Comparison of ENCODE assay signal across 8 cellular contexts in genomic region chr4:87150498-87151261, GRCh38.
DNase-seq lines count a peak whose midpoint lies in the region; ATAC-seq and TF ChIP-seq lines count a peak whose summit lies in the region.

No MANE protein-coding gene starts in this region.

- DNase-seq in CD4-positive, alpha-beta memory T cell, result peak; percentile 41 to 65 (median 54)
- DNase-seq in NCI-H69 (lab: John Stamatoyannopoulos, UW), result peak; percentile 72
- DNase-seq in activated CD8-positive, alpha-beta T cell treated with anti-CD3 and anti-CD28 coated beads for 36 hours, result peak; percentile 59
- peak; percentile 87 for DNase-seq in fibroblast of pulmonary artery (ENCODE audit: low read depth)
- DNase-seq in neural crest cell (ENCODE audit: low read depth, low spot score), result peak; percentile 77

- ATAC-seq in GM18873 (IDR thresholded peaks at IDR 0.05; ENCODE audit: low FRiP score, unreplicated experiment) (peak; percentile 67), HG03439 (IDR thresholded peaks at IDR 0.05; ENCODE audit: unreplicated experiment) (peak; percentile 71), HG02970 (IDR thresholded peaks at IDR 0.05; ENCODE audit: low FRiP score, unreplicated experiment) (no peak)
- ATAC-seq in activated CD8-positive, alpha-beta T cell treated with anti-CD3 and anti-CD28 coated beads for 36 hours, result peak; percentile 88

- H3K36me3 ChIP-seq in CD4-positive, alpha-beta memory T cell (ENCODE audit: insufficient read depth, low read length), result no peaks in the 10 kb centered on the region

- intact Hi-C loops in CD4-positive, alpha-beta memory T cell (cut with micrococcal nuclease), result loop anchor here (1.0 kb wide), 2 partner anchors 85 to 228 kb away; no protein-coding TSS in a partner anchor
- intact Hi-C loops in activated CD8-positive, alpha-beta T cell treated with anti-CD3 and anti-CD28 coated beads for 36 hours (cut with micrococcal nuclease), result loop anchor here (2.0 kb wide), 1 partner anchor 84 kb away; no protein-coding TSS in a partner anchor

- H3K4me1 Mint-ChIP-seq in CD4-positive, alpha-beta memory T cell, result peaks cover 0 to 4% (median 0%) of the 10 kb centered on the region in 4 donors
- H3K4me1 Mint-ChIP-seq in activated CD8-positive, alpha-beta T cell treated with anti-CD3 and anti-CD28 coated beads for 36 hours (ENCODE audit: low read depth), result no peaks in the 10 kb centered on the region
- H3K4me1 Mint-ChIP-seq in neural crest cell, result peaks cover 21% of the 10 kb centered on the region

- no peaks in the 10 kb centered on the region for H3K27me3 ChIP-seq in CD4-positive, alpha-beta memory T cell (ENCODE audit: insufficient read depth, low read length)

- H3K9me3 Mint-ChIP-seq in CD4-positive, alpha-beta memory T cell, result no peaks in the 10 kb centered on the region
- no peaks in the 10 kb centered on the region for H3K9me3 Mint-ChIP-seq in activated CD8-positive, alpha-beta T cell treated with anti-CD3 and anti-CD28 coated beads for 36 hours
- no peaks in the 10 kb centered on the region for H3K9me3 Mint-ChIP-seq in neural crest cell

- H3K4me1 ChIP-seq in CD4-positive, alpha-beta memory T cell (ENCODE audit: insufficient read depth, low read length), result no peaks in the 10 kb centered on the region

- H3K9me3 ChIP-seq in CD4-positive, alpha-beta memory T cell (ENCODE audit: control insufficient read depth in 1 of 2, low read length in 2 of 2), result no peaks in the 10 kb centered on the region

- peaks cover 0 to 2% of the 10 kb centered on the region in 2 donors for H3K36me3 Mint-ChIP-seq in CD4-positive, alpha-beta memory T cell
- no peaks in the 10 kb centered on the region for H3K36me3 Mint-ChIP-seq in activated CD8-positive, alpha-beta T cell treated with anti-CD3 and anti-CD28 coated beads for 36 hours (ENCODE audit: low read depth)
- H3K36me3 Mint-ChIP-seq in neural crest cell (ENCODE audit: low read depth), result no peaks in the 10 kb centered on the region

- no peaks in the 10 kb centered on the region for H3K27me3 Mint-ChIP-seq in CD4-positive, alpha-beta memory T cell
- H3K27me3 Mint-ChIP-seq in activated CD8-positive, alpha-beta T cell treated with anti-CD3 and anti-CD28 coated beads for 36 hours, result no peaks in the 10 kb centered on the region
- no peaks in the 10 kb centered on the region for H3K27me3 Mint-ChIP-seq in neural crest cell (ENCODE audit: low read depth)

- peak; percentile 94 for TF ChIP-seq CTCF in activated CD8-positive, alpha-beta T cell treated with anti-CD3 and anti-CD28 coated beads for 36 hours (IDR thresholded peaks at IDR 0.05)
- TF ChIP-seq CTCF in fibroblast of pulmonary artery (IDR thresholded peaks at IDR 0.05; ENCODE audit: low read length, missing control alignments), result peak; percentile 90
- TF ChIP-seq CTCF in neural crest cell (conservative IDR thresholded peaks at IDR 0.05), result peak; percentile 93

- H3K27ac ChIP-seq in CD4-positive, alpha-beta memory T cell (ENCODE audit: low read depth, low read length), result no peak overlapping the region

- no peak overlapping the region for H3K4me3 Mint-ChIP-seq in CD4-positive, alpha-beta memory T cell
- H3K4me3 Mint-ChIP-seq in activated CD8-positive, alpha-beta T cell treated with anti-CD3 and anti-CD28 coated beads for 36 hours, result no peak overlapping the region
- no peak overlapping the region for H3K4me3 Mint-ChIP-seq in neural crest cell

- no peak overlapping the region for H3K4me3 ChIP-seq in CD4-positive, alpha-beta memory T cell (ENCODE audit: low read length in 2 of 2)
- no peak overlapping the region for H3K4me3 ChIP-seq in fibroblast of pulmonary artery (replicated peaks; ENCODE audit: low read depth, low read length)

- H3K27ac Mint-ChIP-seq in CD4-positive, alpha-beta memory T cell, result no peak overlapping the region
- no peak overlapping the region for H3K27ac Mint-ChIP-seq in activated CD8-positive, alpha-beta T cell treated with anti-CD3 and anti-CD28 coated beads for 36 hours
- H3K27ac Mint-ChIP-seq in neural crest cell (ENCODE audit: unreplicated experiment), result no peak overlapping the region

- POLR2A ChIA-PET in CD4-positive, alpha-beta memory T cell (lab: Charles Lee; ENCODE audit: partially characterized antibody), result interaction anchor here (1.0 to 1.2 kb wide), 3 partner anchors 85 to 216 kb away, joined by 3 to 5 read pairs (median 3); partner anchors contain the start of gene AFF1
- POLR2A ChIA-PET in activated CD8-positive, alpha-beta T cell treated with anti-CD3 and anti-CD28 coated beads for 36 hours (lab: Charles Lee), result no interaction called here

- CTCF ChIA-PET in CD4-positive, alpha-beta memory T cell (lab: Charles Lee; ENCODE audit: partially characterized antibody), result interaction anchor here (0.6 to 5.1 kb wide), 36 partner anchors 8 to 1061 kb away, joined by 3 to 108 read pairs (median 4); partner anchors contain the start of gene KLHL8
- CTCF ChIA-PET in activated CD8-positive, alpha-beta T cell treated with anti-CD3 and anti-CD28 coated beads for 36 hours (lab: Charles Lee), result interaction anchor here (0.6 to 3.4 kb wide), 33 partner anchors 8 to 228 kb away, joined by 3 to 50 read pairs (median 4); partner anchors contain the start of gene KLHL8
